ENCODE assay signal across 7 cellular contexts in genomic region chr12:45257185-45257585, GRCh38. TPM values are rescaled to one million over a fixed set of nuclear protein-coding genes. Genes with fewer than 3 reads are reported as not detected.
DNase-seq lines count a peak whose midpoint lies in the region; ATAC-seq and TF ChIP-seq lines count a peak whose summit lies in the region.

No MANE protein-coding gene starts in this region.

- no peak overlapping the region for H3K27ac ChIP-seq in foreskin keratinocyte

- no peaks in the 10 kb centered on the region for H3K27me3 ChIP-seq in foreskin keratinocyte

- peaks cover 11% of the 10 kb centered on the region for H3K4me1 ChIP-seq in foreskin keratinocyte

- H3K4me1 Mint-ChIP-seq in stimulated activated memory B cell treated with anti-CD40 and anti-IgM and Interleukin-4, amounts not matched to agents 10 μg/mL and 1 μg/mL and 100 μg/mL, for 72 hours: peaks cover 10% of the 10 kb centered on the region

- TF ChIP-seq CTCF in foreskin keratinocyte (conservative IDR thresholded peaks at IDR 0.05): no peak

- DNase-seq in NOMO-1 (lab: John Stamatoyannopoulos, UW; ENCODE audit: unreplicated experiment in 2 of 2) (peak; percentile 68 to 72), epidermal melanocyte (ENCODE audit: insufficient read length, low spot score) (no peak), foreskin keratinocyte (no peak)
- DNase-seq in NK-92 treated with Interleukin-12 subunit alpha and Interleukin-12 subunit beta, amount 100 ng/mL, for 24 hours (lab: John Stamatoyannopoulos, UW): no peak

- no peaks in the 10 kb centered on the region for H3K9me3 Mint-ChIP-seq in stimulated activated memory B cell treated with anti-CD40 and anti-IgM and Interleukin-4, amounts not matched to agents 10 μg/mL and 1 μg/mL and 100 μg/mL, for 72 hours

- ATAC-seq in GM18909 (IDR thresholded peaks at IDR 0.05; ENCODE audit: poor library complexity, unreplicated experiment): peak; percentile 90
- peak; percentile 95 for ATAC-seq in HG02798 (IDR thresholded peaks at IDR 0.05; ENCODE audit: poor library complexity, unreplicated experiment)
- ATAC-seq in stimulated activated memory B cell treated with anti-CD40 and anti-IgM and Interleukin-4, amounts not matched to agents 10 μg/mL and 1 μg/mL and 100 μg/mL, for 72 hours: peak; percentile 36
- ATAC-seq in foreskin keratinocyte: no peak

- no peak overlapping the region for H3K4me3 Mint-ChIP-seq in stimulated activated memory B cell treated with anti-CD40 and anti-IgM and Interleukin-4, amounts not matched to agents 10 μg/mL and 1 μg/mL and 100 μg/mL, for 72 hours

- no peaks in the 10 kb centered on the region for H3K27me3 Mint-ChIP-seq in stimulated activated memory B cell treated with anti-CD40 and anti-IgM and Interleukin-4, amounts not matched to agents 10 μg/mL and 1 μg/mL and 100 μg/mL, for 72 hours

- H3K27ac Mint-ChIP-seq in stimulated activated memory B cell treated with anti-CD40 and anti-IgM and Interleukin-4, amounts not matched to agents 10 μg/mL and 1 μg/mL and 100 μg/mL, for 72 hours: no peak overlapping the region

- H3K36me3 Mint-ChIP-seq in stimulated activated memory B cell treated with anti-CD40 and anti-IgM and Interleukin-4, amounts not matched to agents 10 μg/mL and 1 μg/mL and 100 μg/mL, for 72 hours: peaks cover 10% of the 10 kb centered on the region

RNA-seq across cellular contexts. Expression of gene ANO6, which starts 41.3 kb away (rescaled TPM):
- 69.9 and 73.3 TPM in 2 replicates for total RNA-seq in foreskin keratinocyte
- polyA plus RNA-seq in foreskin keratinocyte: 14.2 and 17.3 TPM in 2 replicates

Comparison
In these comparisons a context has a peak if more than half of its experiments do, and no peak if none do; other contexts are left out.
1. DNase-seq: peak in NOMO-1 (2 of 2); none in epidermal melanocyte (single experiment), foreskin keratinocyte (0 of 2) and NK-92 treated with Interleukin-12 subunit alpha and Interleukin-12 subunit beta, amount 100 ng/mL, for 24 hours (single experiment).